ENCODE assay signal across 9 cellular contexts in genomic region chr19:6587093-6587820, GRCh38. TPM values are rescaled to one million over a fixed set of nuclear protein-coding genes. Genes with fewer than 3 reads are reported as not detected.
DNase-seq lines count a peak whose midpoint lies in the region; ATAC-seq and TF ChIP-seq lines count a peak whose summit lies in the region.
"Had no signal": no experiment of that assay in that cellular context is flagged by ENCODE, and none has a peak within 500 bp of the region (broad histone marks: within the 10 kb centered on the region; RNA-seq: fewer than 3 reads in every experiment).

No MANE protein-coding gene starts in this region.

- TF ChIP-seq CTCF in SK-N-SH (IDR thresholded peaks at IDR 0.05) (no peak), suprapubic skin (IDR thresholded peaks at IDR 0.05) (no peak)

- H3K27me3 Mint-ChIP-seq in activated T-cell treated with anti-CD3 and anti-CD28 coated beads, Interleukin-2, amount 50 U/mL, for 24 hours = peaks cover 67% of the 10 kb centered on the region

- H3K27ac ChIP-seq in SK-N-SH (ENCODE audit: low read depth in 2 of 2, low read length in 1 of 2) (no peak overlapping the region), suprapubic skin (no peak overlapping the region)

- no peak for TF ChIP-seq EP300 in SK-N-SH (IDR thresholded peaks at IDR 0.05; ENCODE audit: borderline replicate concordance in 1 of 2, low read depth in 1 of 2, low read length in 1 of 2)
- TF ChIP-seq EP300 in suprapubic skin (IDR thresholded peaks at IDR 0.05) = no peak

- CTCF ChIA-PET in SK-N-SH (lab: Yijun Ruan, JAX) = no interaction called here

- H3K9ac ChIP-seq in SK-N-SH = no peak overlapping the region

- H3K27me3 ChIP-seq in SK-N-SH (ENCODE audit: insufficient read depth) (peaks cover 82% of the 10 kb centered on the region), suprapubic skin (peaks cover 79% of the 10 kb centered on the region)

- H3K36me3 ChIP-seq in SK-N-SH (replicated peaks in 1 of 2; ENCODE audit: control insufficient read depth in 1 of 2, insufficient read depth in 2 of 2, low read length in 1 of 2) (no peaks in the 10 kb centered on the region), suprapubic skin (no peaks in the 10 kb centered on the region)

- H3K79me2 ChIP-seq in SK-N-SH (ENCODE audit: insufficient read depth) = peaks cover 24% of the 10 kb centered on the region; the same call in 1 of the 2 replicates

- H3K4me1 ChIP-seq in SK-N-SH (ENCODE audit: control insufficient read depth in 1 of 2, insufficient read depth in 2 of 2, low read depth in 1 of 2, low read length in 1 of 2) (no peaks in the 10 kb centered on the region), suprapubic skin (peaks cover 43% of the 10 kb centered on the region)

- no peak overlapping the region for H3K27ac Mint-ChIP-seq in activated T-cell treated with anti-CD3 and anti-CD28 coated beads, Interleukin-2, amount 50 U/mL, for 24 hours

- H3F3A ChIP-seq in SK-N-SH (replicated peaks; ENCODE audit: insufficient read depth) = peaks cover 8% of the 10 kb centered on the region

- peaks cover 48% of the 10 kb centered on the region for H3K4me1 Mint-ChIP-seq in activated T-cell treated with anti-CD3 and anti-CD28 coated beads, Interleukin-2, amount 50 U/mL, for 24 hours (ENCODE audit: low read depth)

- DNase-seq in activated T-cell treated with anti-CD3 and anti-CD28 coated beads, Interleukin-2, amount 50 U/mL, for 24 hours = no peak
- DNase-seq in activated T-cell treated with anti-CD3 and anti-CD28 coated beads for 4 hours (no peak), SK-N-SH (no peak), left cardiac atrium (no peak), suprapubic skin (ENCODE audit: low spot score in 2 of 2) (no peak), head of caudate nucleus (no peak), hepatic stellate cell (ENCODE audit: low spot score) (no peak)
- DNase-seq: effector CD4-positive, alpha-beta T cell had no signal

- POLR2A ChIA-PET in SK-N-SH (lab: Yijun Ruan, JAX) = no interaction called here

- H3K4me3 ChIP-seq in SK-N-SH (ENCODE audit: low read depth in 2 of 2, low read length in 1 of 2) (peak overlapping the region in 1 of 2 experiments; percentile 0; a peak in 1 of 4 replicates), suprapubic skin (peak overlapping the region; percentile 24)

- intact Hi-C loops in left cardiac atrium (cut with DNase I) = no loop called here
- intact Hi-C loops in head of caudate nucleus (cut with DNase I) = no loop called here

- peak overlapping the region; percentile 79; the same call in 1 of the 2 replicates for H3K4me2 ChIP-seq in SK-N-SH

- TF ChIP-seq RAD21 in SK-N-SH (IDR thresholded peaks at IDR 0.05; ENCODE audit: low read length) = no peak

- 17% methylated on average over 27 of the region's 27 CpGs for WGBS in SK-N-SH (ENCODE audit: low lambda C conversion rate)
- 2% methylated on average over 27 of the region's 27 CpGs for WGBS in suprapubic skin

- H3K9me3 ChIP-seq in SK-N-SH (no peaks in the 10 kb centered on the region), suprapubic skin (no peaks in the 10 kb centered on the region)

- no peak overlapping the region for H2AFZ ChIP-seq in SK-N-SH (ENCODE audit: low read depth)

- no peaks in the 10 kb centered on the region for H3K9me2 ChIP-seq in SK-N-SH

- no peaks in the 10 kb centered on the region for H3K36me3 Mint-ChIP-seq in activated T-cell treated with anti-CD3 and anti-CD28 coated beads, Interleukin-2, amount 50 U/mL, for 24 hours (ENCODE audit: low read depth)

- no peaks in the 10 kb centered on the region for H4K20me1 ChIP-seq in SK-N-SH (ENCODE audit: insufficient read depth)

- peak overlapping the region; percentile 34 for H3K4me3 Mint-ChIP-seq in activated T-cell treated with anti-CD3 and anti-CD28 coated beads, Interleukin-2, amount 50 U/mL, for 24 hours

- H3K9me3 Mint-ChIP-seq in activated T-cell treated with anti-CD3 and anti-CD28 coated beads, Interleukin-2, amount 50 U/mL, for 24 hours = no peaks in the 10 kb centered on the region

- TF ChIP-seq POLR2A in suprapubic skin (IDR thresholded peaks at IDR 0.05) = no peak

- peak; percentile 18 to 27 for ATAC-seq in left cardiac atrium
- ATAC-seq in HG03135 (IDR thresholded peaks at IDR 0.05; ENCODE audit: unreplicated experiment) = no peak

TF ChIP-seq in SK-N-SH, 30 proteins besides CTCF, POLR2A, EP300 and RAD21:
- TF ChIP-seq PBX3 (IDR thresholded peaks at IDR 0.05) (no peak), ZBTB33 (IDR thresholded peaks at IDR 0.05; ENCODE audit: borderline replicate concordance, low read depth) (no peak), FOXM1 (IDR thresholded peaks at IDR 0.05; ENCODE audit: low read depth) (no peak), REST (IDR thresholded peaks at IDR 0.05; ENCODE audit: low read depth, low read length) (no peak), NRF1 (IDR thresholded peaks at IDR 0.05; ENCODE audit: low read depth, low read length) (0 out of 2 replicates have a peak, but pooled peaks have one; percentile 3), FOSL2 (IDR thresholded peaks at IDR 0.05; ENCODE audit: borderline replicate concordance, low read depth) (no peak)

RNA-seq across cellular contexts. Expression of gene CD70, which starts 3.7 kb away (rescaled TPM):
- 117 and 142 TPM in 2 replicates for polyA plus RNA-seq in SK-N-SH (2012; rRNA removed)
- 74.9 and 90.7 TPM in 2 replicates for polyA plus RNA-seq in SK-N-SH (2012; cell fraction: cytosol; rRNA removed)
- 59.8 and 68.2 TPM in 2 replicates for polyA plus RNA-seq in SK-N-SH (2012; cell fraction: nucleus; rRNA removed)
- total RNA-seq in left cardiac atrium (not detected), suprapubic skin (under 1 TPM in 1 of 4 donors, not detected in 3; 0.97 TPM)

RNA-seq across cellular contexts. Expression of gene TNFSF9, which starts 56.4 kb away (rescaled TPM):
- polyA plus RNA-seq in SK-N-SH (2012; rRNA removed) = 9.9 and 10.7 TPM in 2 replicates
- polyA plus RNA-seq in SK-N-SH (2012; cell fraction: cytosol; rRNA removed) = 7.1 and 7.4 TPM in 2 replicates
- 6.4 and 7.8 TPM in 2 replicates for polyA plus RNA-seq in SK-N-SH (2012; cell fraction: nucleus; rRNA removed)
- total RNA-seq in left cardiac atrium = under 1 TPM; 0.29 to 0.71 TPM
- total RNA-seq in suprapubic skin = 1 to 10 TPM; 1.0 to 2.9 (median 1.7) TPM
